Comparison of ENCODE assay signal across 32 cellular contexts in the genomic region with DNA sequence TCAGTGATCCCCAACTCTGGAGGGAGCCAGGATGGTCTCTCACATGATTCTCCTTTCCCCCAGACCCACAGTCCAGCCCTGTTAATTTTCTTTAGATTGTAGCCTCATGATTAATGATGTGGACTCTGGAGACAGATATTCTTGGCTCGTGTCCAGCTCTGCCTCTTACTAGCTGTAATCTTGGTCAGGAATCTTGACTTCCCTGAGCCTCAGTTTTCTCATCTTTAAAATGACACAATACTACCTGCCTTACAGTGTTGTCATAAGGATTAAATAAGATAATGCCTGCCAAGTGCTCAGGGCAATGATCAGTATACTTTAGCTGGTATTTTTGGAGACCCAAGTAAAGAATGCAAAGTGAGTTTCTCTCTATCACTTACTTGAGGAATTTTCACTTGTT.
A peak's percentile ranks its signal among the peaks of the same experiment; 100 is the strongest.
DNase-seq lines count a peak whose midpoint lies in the region; ATAC-seq, FAIRE-seq and TF ChIP-seq lines count a peak whose summit lies in the region.
"Had no signal": no experiment of that assay in that cellular context is flagged by ENCODE, and none has a peak within 500 bp of the region (broad histone marks: within the 10 kb centered on the region; RNA-seq: fewer than 3 reads in every experiment).

No MANE protein-coding gene starts in this region.

- FAIRE-seq in K562 (lab: Jason Lieb, UNC): no peak
- FAIRE-seq: frontal cortex, GM12891, urothelium cell line had no signal

- no peaks in the 10 kb centered on the region for H3K9me3 Mint-ChIP-seq in memory B cell
- H3K9me3 Mint-ChIP-seq: CD4-positive, CD25-positive, alpha-beta regulatory T cell; GM23338; stimulated activated memory B cell treated with anti-CD40 and anti-IgM and Interleukin-4, amounts not matched to agents 10 μg/mL and 1 μg/mL and 100 μg/mL, for 72 hours; T-helper 2 cell treated with Interferon-gamma antibody and Interleukin-4, amounts not matched to agents 5 μg/mL and 100 μg/mL, for 36 hours had no signal

- H3K9me3 ChIP-seq in K562 (replicated peaks; ENCODE audit: control insufficient read depth, insufficient read depth, low read depth, low read length): no peaks in the 10 kb centered on the region
- H3K9me3 ChIP-seq: adrenal gland, breast epithelium, colonic mucosa had no signal

- H3K27me3 ChIP-seq in K562 (ENCODE audit: control insufficient read depth in 2 of 2, insufficient read depth in 2 of 2, low read length in 2 of 2): no peaks in the 10 kb centered on the region
- H3K27me3 ChIP-seq: adrenal gland, breast epithelium, colonic mucosa had no signal

- H3K27ac Mint-ChIP-seq in memory B cell: peak overlapping the region; percentile 68
- H3K27ac Mint-ChIP-seq: GM23338; T-helper 2 cell treated with Interferon-gamma antibody and Interleukin-4, amounts not matched to agents 5 μg/mL and 100 μg/mL, for 36 hours had no signal

- peaks cover 68% of the 10 kb centered on the region; the same call in 2 of the 3 replicates for H3K36me3 ChIP-seq in K562 (ENCODE audit: control insufficient read depth, insufficient read depth, low read length)

- ATAC-seq in K562 (no peak), memory B cell (ENCODE audit: low read depth) (no peak), HG02970 (IDR thresholded peaks at IDR 0.05; ENCODE audit: low FRiP score, unreplicated experiment) (no peak)
- ATAC-seq: GM23338; left colon; right cardiac atrium; stimulated activated memory B cell treated with anti-CD40 and anti-IgM and Interleukin-4, amounts not matched to agents 10 μg/mL and 1 μg/mL and 100 μg/mL, for 72 hours had no signal

- POLR2A ChIA-PET in K562 (lab: Yijun Ruan, JAX): interaction anchor here (0.7 kb wide), 1 partner anchor 17 kb away, joined by 3 read pairs; no protein-coding TSS in a partner anchor

- no peaks in the 10 kb centered on the region for H3K79me2 ChIP-seq in K562 (ENCODE audit: control insufficient read depth, insufficient read depth, low read length)

- H3K4me1 Mint-ChIP-seq in memory B cell: peaks cover 10% of the 10 kb centered on the region
- H3K4me1 Mint-ChIP-seq: GM23338 had no signal

- H4K20me1 ChIP-seq in K562 (replicated peaks; ENCODE audit: control insufficient read depth, insufficient read depth, low read length): no peaks in the 10 kb centered on the region

- H3K36me3 Mint-ChIP-seq in memory B cell: peaks cover 22% of the 10 kb centered on the region

- no peak for TF ChIP-seq POLR2A in K562 (conservative IDR thresholded peaks at IDR 0.05)

- CTCF ChIA-PET in K562 (lab: Yijun Ruan, JAX; ENCODE audit: low intra/inter-chr PET ratio): interaction anchor here (1.2 kb wide), 1 partner anchor 206 kb away, joined by 4 read pairs; no protein-coding TSS in a partner anchor

- H3K4me2 ChIP-seq in K562 (ENCODE audit: insufficient read depth, low read length): no peak overlapping the region
- H3K4me2 ChIP-seq: GM23338 had no signal

- TF ChIP-seq CTCF in K562 (IDR thresholded peaks at IDR 0.05 in 2 of 3, conservative IDR thresholded peaks at IDR 0.05 in 1 of 3; ENCODE audit: insufficient read depth in 2 of 3, low read depth in 1 of 3, low read length in 3 of 3): no peak

- no peak overlapping the region for H3K4me3 ChIP-seq in K562
- H3K4me3 ChIP-seq: adrenal gland, breast epithelium, colonic mucosa, GM23338 had no signal

- no peak overlapping the region for H2AFZ ChIP-seq in K562 (ENCODE audit: low read depth, low read length)
- H2AFZ ChIP-seq: GM23338 had no signal

- no peak overlapping the region for H3K4me3 Mint-ChIP-seq in memory B cell
- H3K4me3 Mint-ChIP-seq: CD4-positive, CD25-positive, alpha-beta regulatory T cell; GM23338; stimulated activated memory B cell treated with anti-CD40 and anti-IgM and Interleukin-4, amounts not matched to agents 10 μg/mL and 1 μg/mL and 100 μg/mL, for 72 hours; T-helper 2 cell treated with Interferon-gamma antibody and Interleukin-4, amounts not matched to agents 5 μg/mL and 100 μg/mL, for 36 hours had no signal

- DNase-seq in EH (ENCODE audit: low read depth) (peak; percentile 37), M059J (ENCODE audit: low read depth) (peak; percentile 22), K562 (ENCODE audit: extremely low read depth in 1 of 4, low spot score in 3 of 4) (peak in 1 of 4 experiments; percentile 17), memory B cell (ENCODE audit: low spot score in 2 of 2) (no peak), globus pallidus (ENCODE audit: low spot score) (no peak)
- DNase-seq in stimulated activated naive CD4-positive, alpha-beta T cell treated with Interleukin-2 at 50 U/mL for 16 hours (lab: John Stamatoyannopoulos, UW): no peak
- DNase-seq: activated CD4-positive, alpha-beta T cell treated with anti-CD3 and anti-CD28 coated beads for 48 hours; activated T-cell treated with anti-CD3 and anti-CD28 coated beads, Interleukin-2, amount 50 U/mL, for 48 hours; CD4-positive, CD25-positive, alpha-beta regulatory T cell; colonic mucosa; effector memory CD4-positive, alpha-beta T cell; Kasumi-1; left colon; mesendoderm; NCI-H1694 treated with DMSO at 0.1 percent for 48 hours; NCI-H2171 treated with DMSO at 0.1 percent for 48 hours; NCI-H524 treated with DMSO at 0.1 percent for 48 hours; posterior cingulate gyrus; right cardiac atrium; stimulated activated CD4-positive, alpha-beta T cell treated with anti-CD3 and anti-CD28 coated beads, Interleukin-12 subunit alpha, Interleukin-12 subunit beta, amount 100 ng/mL, for 4 hours; stimulated activated CD4-positive, alpha-beta T cell treated with anti-CD3 and anti-CD28 coated beads, Interleukin-4, amount 100 ng/mL, for 4 hours; WERI-Rb-1 had no signal

- no peaks in the 10 kb centered on the region for H3K27me3 Mint-ChIP-seq in memory B cell
- H3K27me3 Mint-ChIP-seq: CD4-positive, CD25-positive, alpha-beta regulatory T cell; stimulated activated memory B cell treated with anti-CD40 and anti-IgM and Interleukin-4, amounts not matched to agents 10 μg/mL and 1 μg/mL and 100 μg/mL, for 72 hours had no signal

- TF ChIP-seq RAD21 in K562 (CRISPR knock-in tag; conservative IDR thresholded peaks at IDR 0.05 in 1 of 2, IDR thresholded peaks at IDR 0.05 in 1 of 2): no peak

- H3K9me1 ChIP-seq in K562 (ENCODE audit: control insufficient read depth, insufficient read depth, low read length): no peaks in the 10 kb centered on the region

- H3K4me1 ChIP-seq in K562 (replicated peaks in 1 of 2; ENCODE audit: control insufficient read depth in 2 of 2, insufficient read depth in 2 of 2, low read length in 2 of 2): no peaks in the 10 kb centered on the region; a peak in 1 of 5 replicates
- H3K4me1 ChIP-seq: breast epithelium, colonic mucosa had no signal

- intact Hi-C loops in K562 (cut with micrococcal nuclease): no loop called here

- no peak for TF ChIP-seq EP300 in K562 (IDR thresholded peaks at IDR 0.05; ENCODE audit: low read length)

- 60% methylated on average over 1 of the region's 1 CpG for WGBS in K562 (ENCODE audit: insufficient coverage, low coverage, missing lambda C conversion rate)

- H3K27ac ChIP-seq in K562 (ENCODE audit: extremely low read depth, low read depth, low read length): no peak overlapping the region
- H3K27ac ChIP-seq: adrenal gland, breast epithelium, colonic mucosa, HL-60, WERI-Rb-1 had no signal

- H3K9ac ChIP-seq in K562 (ENCODE audit: insufficient read depth in 1 of 2, low read depth in 2 of 2, low read length in 2 of 2): no peak overlapping the region

- BruUV-seq in K562 (replicated peaks; lab: Mats Ljungman, UMichigan): no TSS peak

- in situ Hi-C loops in K562 (cut with MboI): no loop called here

TF ChIP-seq in K562, 482 proteins besides CTCF, POLR2A, EP300 and RAD21 (continues in another document):
- TF ChIP-seq ZNF143 (CRISPR knock-in tag; IDR thresholded peaks at IDR 0.05) (no peak), RBM25 (IDR thresholded peaks at IDR 0.05; ENCODE audit: low read depth, low read length, severe bottlenecking) (peak; percentile 6), RFX1 (IDR thresholded peaks at IDR 0.05) (no peak), NR4A1 (CRISPR knock-in tag; IDR thresholded peaks at IDR 0.05) (no peak), NR4A1 (tag; IDR thresholded peaks at IDR 0.05) (no peak), ZNF644 (tag; IDR thresholded peaks at IDR 0.05; ENCODE audit: low read depth) (no peak), NEUROD1 (IDR thresholded peaks at IDR 0.05; ENCODE audit: borderline replicate concordance, low read depth, low read length, partially characterized antibody) (no peak), RCOR1 (IDR thresholded peaks at IDR 0.05; ENCODE audit: borderline replicate concordance in 1 of 2, low read depth in 2 of 2, low read length in 2 of 2) (0 out of 4 replicates have a peak, but pooled peaks of 1 of the 2 experiments have one; percentile 18), RBM17 (IDR thresholded peaks at IDR 0.05; ENCODE audit: borderline replicate concordance, low read depth, low read length) (no peak), ADNP (tag; IDR thresholded peaks at IDR 0.05) (peak; percentile 63)
- TF ChIP-seq, protein P1, sequence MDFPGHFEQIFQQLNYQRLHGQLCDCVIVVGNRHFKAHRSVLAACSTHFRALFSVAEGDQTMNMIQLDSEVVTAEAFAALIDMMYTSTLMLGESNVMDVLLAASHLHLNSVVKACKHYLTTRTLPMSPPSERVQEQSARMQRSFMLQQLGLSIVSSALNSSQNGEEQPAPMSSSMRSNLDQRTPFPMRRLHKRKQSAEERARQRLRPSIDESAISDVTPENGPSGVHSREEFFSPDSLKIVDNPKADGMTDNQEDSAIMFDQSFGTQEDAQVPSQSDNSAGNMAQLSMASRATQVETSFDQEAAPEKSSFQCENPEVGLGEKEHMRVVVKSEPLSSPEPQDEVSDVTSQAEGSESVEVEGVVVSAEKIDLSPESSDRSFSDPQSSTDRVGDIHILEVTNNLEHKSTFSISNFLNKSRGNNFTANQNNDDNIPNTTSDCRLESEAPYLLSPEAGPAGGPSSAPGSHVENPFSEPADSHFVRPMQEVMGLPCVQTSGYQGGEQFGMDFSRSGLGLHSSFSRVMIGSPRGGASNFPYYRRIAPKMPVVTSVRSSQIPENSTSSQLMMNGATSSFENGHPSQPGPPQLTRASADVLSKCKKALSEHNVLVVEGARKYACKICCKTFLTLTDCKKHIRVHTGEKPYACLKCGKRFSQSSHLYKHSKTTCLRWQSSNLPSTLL (IDR thresholded peaks at IDR 0.05): no peak
- TF ChIP-seq, protein P2, sequence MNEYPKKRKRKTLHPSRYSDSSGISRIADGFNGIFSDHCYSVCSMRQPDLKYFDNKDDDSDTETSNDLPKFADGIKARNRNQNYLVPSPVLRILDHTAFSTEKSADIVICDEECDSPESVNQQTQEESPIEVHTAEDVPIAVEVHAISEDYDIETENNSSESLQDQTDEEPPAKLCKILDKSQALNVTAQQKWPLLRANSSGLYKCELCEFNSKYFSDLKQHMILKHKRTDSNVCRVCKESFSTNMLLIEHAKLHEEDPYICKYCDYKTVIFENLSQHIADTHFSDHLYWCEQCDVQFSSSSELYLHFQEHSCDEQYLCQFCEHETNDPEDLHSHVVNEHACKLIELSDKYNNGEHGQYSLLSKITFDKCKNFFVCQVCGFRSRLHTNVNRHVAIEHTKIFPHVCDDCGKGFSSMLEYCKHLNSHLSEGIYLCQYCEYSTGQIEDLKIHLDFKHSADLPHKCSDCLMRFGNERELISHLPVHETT (CRISPR knock-in tag; conservative IDR thresholded peaks at IDR 0.05 in 1 of 2, IDR thresholded peaks at IDR 0.05 in 1 of 2): no peak

Comparison
In these comparisons a context has a peak if more than half of its experiments do, and no peak if none do; other contexts are left out.
1. DNase-seq: peak in EH (single experiment) and M059J (single experiment); none in memory B cell (0 of 2), stimulated activated naive CD4-positive, alpha-beta T cell treated with Interleukin-2 at 50 U/mL for 16 hours (single experiment) and globus pallidus (single experiment).